Comparison of ENCODE assay signal across 15 cellular contexts in genomic region chr7:129793506-129794310, GRCh38.
DNase-seq lines count a peak whose midpoint lies in the region; ATAC-seq and TF ChIP-seq lines count a peak whose summit lies in the region.
"Had no signal": no experiment of that assay in that cellular context is flagged by ENCODE, and none has a peak within 500 bp of the region (broad histone marks: within the 10 kb centered on the region; RNA-seq: fewer than 3 reads in every experiment).

No MANE protein-coding gene starts in this region.

- no peak for TF ChIP-seq RAD21 in SK-N-SH (IDR thresholded peaks at IDR 0.05; ENCODE audit: low read length)

- H3K79me2 ChIP-seq in SK-N-SH (ENCODE audit: insufficient read depth): no peaks in the 10 kb centered on the region

- no peak overlapping the region for H3K4me3 ChIP-seq in SK-N-SH (ENCODE audit: low read depth in 2 of 2, low read length in 1 of 2)
- no peak overlapping the region for H3K4me3 ChIP-seq in RWPE2 (ENCODE audit: severe bottlenecking)
- H3K4me3 ChIP-seq: A549 had no signal

- H4K20me1 ChIP-seq in SK-N-SH (ENCODE audit: insufficient read depth): no peaks in the 10 kb centered on the region

- H3K27ac ChIP-seq in SK-N-SH (ENCODE audit: low read depth in 2 of 2, low read length in 1 of 2) (no peak overlapping the region), RWPE2 (ENCODE audit: poor library complexity, severe bottlenecking) (no peak overlapping the region)
- H3K27ac ChIP-seq: A549 had no signal

- no peaks in the 10 kb centered on the region for H3K9me2 ChIP-seq in SK-N-SH

- H2AFZ ChIP-seq in SK-N-SH (ENCODE audit: low read depth): no peak overlapping the region

- H3K27me3 ChIP-seq in SK-N-SH (ENCODE audit: insufficient read depth): no peaks in the 10 kb centered on the region
- no peaks in the 10 kb centered on the region for H3K27me3 ChIP-seq in RWPE2 (ENCODE audit: insufficient read depth, poor library complexity, severe bottlenecking)

- DNase-seq in SK-N-SH (peak; percentile 57), RWPE2 (ENCODE audit: low spot score) (peak; percentile 34), islet precursor cell (peak; percentile 43), NCI-H446 (lab: John Stamatoyannopoulos, UW) (no peak), C1 segment of cervical spinal cord (lab: John Stamatoyannopoulos, UW) (no peak)
- DNase-seq: DMS153, HFFc6, MV-4-11, NCI-H1436, NCI-H2029, NCI-H524, SHP77 had no signal

- TF ChIP-seq CTCF in SK-N-SH (IDR thresholded peaks at IDR 0.05) (no peak), RWPE2 (IDR thresholded peaks at IDR 0.05; ENCODE audit: poor library complexity, severe bottlenecking) (no peak)

- ATAC-seq in SK-N-SH treated with all-trans-retinoic acid at 6 μM for 48 hours (no peak), RWPE2 (ENCODE audit: low read depth) (no peak), HG02885 (IDR thresholded peaks at IDR 0.05; ENCODE audit: poor library complexity, unreplicated experiment) (no peak)

- H3K36me3 ChIP-seq in SK-N-SH (replicated peaks in 1 of 2; ENCODE audit: control insufficient read depth in 1 of 2, insufficient read depth in 2 of 2, low read length in 1 of 2) (no peaks in the 10 kb centered on the region), RWPE2 (ENCODE audit: low read depth) (no peaks in the 10 kb centered on the region)

- H3K4me1 ChIP-seq in SK-N-SH (ENCODE audit: control insufficient read depth in 1 of 2, insufficient read depth in 2 of 2, low read depth in 1 of 2, low read length in 1 of 2) (peaks cover 5 to 13% of the 10 kb centered on the region in 2 experiments; a peak in 2 of 4 replicates), RWPE2 (ENCODE audit: insufficient read depth, poor library complexity, severe bottlenecking) (no peaks in the 10 kb centered on the region)
- H3K4me1 ChIP-seq: A549 had no signal

- POLR2A ChIA-PET in SK-N-SH (lab: Yijun Ruan, JAX): no interaction called here

- H3K9me3 ChIP-seq in SK-N-SH: no peaks in the 10 kb centered on the region
- no peaks in the 10 kb centered on the region for H3K9me3 ChIP-seq in RWPE2 (ENCODE audit: severe bottlenecking)
- H3K9me3 ChIP-seq: A549 had no signal

- WGBS in SK-N-SH (ENCODE audit: low lambda C conversion rate): 75% methylated on average over 7 of the region's 9 CpGs

- CTCF ChIA-PET in SK-N-SH (lab: Yijun Ruan, JAX): interaction anchor here (1.3 to 1.9 kb wide), 3 partner anchors 8 to 129 kb away, joined by 3 to 4 read pairs (median 3); no protein-coding TSS in a partner anchor

- H3K4me2 ChIP-seq in SK-N-SH: no peak overlapping the region
- H3K4me2 ChIP-seq: A549 had no signal

- no peak overlapping the region for H3K9ac ChIP-seq in SK-N-SH

- H3F3A ChIP-seq in SK-N-SH (replicated peaks; ENCODE audit: insufficient read depth): no peaks in the 10 kb centered on the region

- TF ChIP-seq EP300 in SK-N-SH (IDR thresholded peaks at IDR 0.05; ENCODE audit: borderline replicate concordance in 1 of 2, low read depth in 1 of 2, low read length in 1 of 2): no peak

TF ChIP-seq in SK-N-SH, 30 proteins besides CTCF, POLR2A, EP300 and RAD21:
- TF ChIP-seq NFIC (IDR thresholded peaks at IDR 0.05; ENCODE audit: borderline replicate concordance) (peak; percentile 40), CHD2 (IDR thresholded peaks at IDR 0.05; ENCODE audit: low read length, partially characterized antibody) (no peak)

TF ChIP-seq in SK-N-SH treated with all-trans-retinoic acid at 6 μM for 48 hours, 23 proteins besides CTCF, POLR2A, EP300 and RAD21:
- TF ChIP-seq ZNF8 (CRISPR knock-in tag; IDR thresholded peaks at IDR 0.05): no peak
- TF ChIP-seq ZFP3 (CRISPR knock-in tag; IDR thresholded peaks at IDR 0.05): no peak
- no peak for TF ChIP-seq ZC3H10 (CRISPR knock-in tag; IDR thresholded peaks at IDR 0.05)

Comparison
In these comparisons a context has a peak if more than half of its experiments do, and no peak if none do; other contexts are left out.
1. DNase-seq: peak in SK-N-SH (single experiment), RWPE2 (single experiment) and islet precursor cell (single experiment); none in NCI-H446 (0 of 2) and C1 segment of cervical spinal cord (0 of 14).